ENCODE assay signal across 26 cellular contexts in genomic region chr6:5150676-5151075, GRCh38.
"Had no signal": no experiment of that assay in that cellular context is flagged by ENCODE, and none has a peak within 500 bp of the region (broad histone marks: within the 10 kb centered on the region; RNA-seq: fewer than 3 reads in every experiment).

No MANE protein-coding gene starts in this region.

- FAIRE-seq: endothelial cell of umbilical vein, kidney, pancreas, small intestine had no signal

- H3K4me3 ChIP-seq: gastroesophageal sphincter, pancreas, prostate gland, sigmoid colon, uterus had no signal

- H3K9me3 ChIP-seq: gastroesophageal sphincter, pancreas, prostate gland, sigmoid colon, uterus had no signal

- H3K27me3 ChIP-seq: gastroesophageal sphincter, pancreas, sigmoid colon, uterus had no signal

- H3K27ac ChIP-seq: gastroesophageal sphincter, pancreas, prostate gland, sigmoid colon, uterus had no signal

- H3K36me3 ChIP-seq: gastroesophageal sphincter, pancreas, prostate gland, sigmoid colon, uterus had no signal

- DNase-seq: activated CD4-positive, alpha-beta memory T cell treated with anti-CD3 and anti-CD28 coated beads for 36 hours; activated CD4-positive, alpha-beta T cell treated with anti-CD3 and anti-CD28 coated beads, Interleukin-2, amount 10 ng/mL, durations not matched to agents 24 days and 14 days; activated CD4-positive, CD25-positive, alpha-beta regulatory T cell treated with anti-CD3 and anti-CD28 coated beads, Interleukin-2, amount 50 U/mL, for 72 hours; activated CD8-positive, alpha-beta memory T cell treated with anti-CD3 and anti-CD28 coated beads, Interleukin-2, amount 50 U/mL, for 4 hours; activated gamma-delta T cell treated with Interleukin-2 at 50 U/mL for 16 hours; activated naive CD8-positive, alpha-beta T cell treated with anti-CD3 and anti-CD28 coated beads, Interleukin-2, amount 50 U/mL, for 24 hours; activated T-cell treated with anti-CD3 and anti-CD28 coated beads, Interleukin-2, amount 50 U/mL, for 1 hour; amygdala; cortex of kidney; hippocampal formation; immature natural killer cell; kidney; left colon; mammary epithelial cell; naive thymus-derived CD4-positive, alpha-beta T cell; pancreas; retina; sigmoid colon; stimulated activated CD4-positive, alpha-beta T cell treated with anti-CD3 and anti-CD28 coated beads, Interleukin-4, amount 100 ng/mL, for 24 hours; substantia nigra; uterus had no signal

- ATAC-seq: activated naive CD8-positive, alpha-beta T cell treated with anti-CD3 and anti-CD28 coated beads, Interleukin-2, amount 50 U/mL, for 24 hours; gastroesophageal sphincter; left colon; naive thymus-derived CD4-positive, alpha-beta T cell; pancreas; stimulated activated effector memory CD8-positive, alpha-beta T cell treated with anti-CD3 and anti-CD28 coated beads, Interleukin-12 subunit alpha, Interleukin-12 subunit beta, amount 100 ng/mL, for 72 hours had no signal

- H3K4me1 ChIP-seq: gastroesophageal sphincter, pancreas, prostate gland, sigmoid colon, uterus had no signal
